In the genomic region with DNA sequence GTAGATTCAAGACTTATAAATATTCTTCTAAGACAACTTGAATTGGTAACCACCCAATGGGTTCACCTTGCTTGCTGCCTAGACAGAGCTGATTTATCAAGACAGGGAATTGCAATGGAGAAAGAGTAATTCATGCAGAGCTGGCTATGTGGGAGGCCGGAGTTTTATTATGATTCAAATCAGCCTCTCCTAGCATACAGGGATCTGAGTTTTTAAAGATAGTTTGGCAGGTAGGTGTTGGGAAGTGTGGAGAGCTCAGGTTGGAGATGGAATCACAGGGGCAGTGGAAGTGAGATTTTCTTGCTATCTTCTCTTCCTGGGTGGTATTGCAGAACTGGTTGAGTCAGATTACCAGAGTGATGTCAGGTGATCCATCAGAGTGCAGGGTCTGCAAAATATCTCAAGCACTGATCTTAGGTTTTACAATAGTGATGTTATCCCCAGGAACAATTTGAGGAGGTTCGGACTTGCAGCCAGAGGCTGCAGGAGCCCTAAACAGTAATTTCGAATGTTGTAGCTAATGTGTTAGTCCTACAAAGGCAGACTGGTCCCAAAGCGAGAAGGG, we compare ENCODE assay signal across 28 cellular contexts.
DNase-seq lines count a peak whose midpoint lies in the region; ATAC-seq and TF ChIP-seq lines count a peak whose summit lies in the region.
"Had no signal": no experiment of that assay in that cellular context is flagged by ENCODE, and none has a peak within 500 bp of the region (broad histone marks: within the 10 kb centered on the region; RNA-seq: fewer than 3 reads in every experiment).

No MANE protein-coding gene starts in this region.

- peaks cover 6% of the 10 kb centered on the region for H3K36me3 Mint-ChIP-seq in mesothelial cell of epicardium
- H3K36me3 Mint-ChIP-seq: CD8-positive, alpha-beta memory T cell had no signal

- H3K79me2 ChIP-seq in hepatocyte: no peaks in the 10 kb centered on the region

- H3K27me3 ChIP-seq in HUES64 (ENCODE audit: insufficient read depth, low read length): no peaks in the 10 kb centered on the region
- no peaks in the 10 kb centered on the region for H3K27me3 ChIP-seq in hepatocyte
- H3K27me3 ChIP-seq: MG63, SJCRH30 had no signal

- H3K4me1 Mint-ChIP-seq in mesothelial cell of epicardium: peaks cover 43% of the 10 kb centered on the region
- H3K4me1 Mint-ChIP-seq: B cell; CD8-positive, alpha-beta memory T cell had no signal

- H3K27ac ChIP-seq in HUES64 (ENCODE audit: low read depth, low read length): peak overlapping the region; percentile 23; the same call in 1 of the 2 replicates
- no peak overlapping the region for H3K27ac ChIP-seq in hepatocyte
- H3K27ac ChIP-seq: 22Rv1, C4-2B, PC-9, SJCRH30 had no signal

- H2AFZ ChIP-seq in hepatocyte: no peak overlapping the region
- H2AFZ ChIP-seq: PC-9 had no signal

- peak overlapping the region; percentile 51 for H3K27ac Mint-ChIP-seq in mesothelial cell of epicardium
- H3K27ac Mint-ChIP-seq: B cell; CD8-positive, alpha-beta memory T cell; HFFc6 had no signal

- no peak overlapping the region for H3K4me2 ChIP-seq in hepatocyte
- H3K4me2 ChIP-seq: PC-9 had no signal

- H3K4me1 ChIP-seq in HUES64 (ENCODE audit: insufficient read depth, low read length): peaks cover 44% of the 10 kb centered on the region
- H3K4me1 ChIP-seq in hepatocyte (ENCODE audit: insufficient read depth): no peaks in the 10 kb centered on the region
- H3K4me1 ChIP-seq: HAP-1, SJCRH30 had no signal

- H3K4me3 ChIP-seq in HUES64 (ENCODE audit: low read length): no peak overlapping the region
- no peak overlapping the region for H3K4me3 ChIP-seq in hepatocyte
- H3K4me3 ChIP-seq: HAP-1, MG63, PC-9, SJCRH30 had no signal

- H3K9me3 ChIP-seq in HUES64 (ENCODE audit: insufficient read depth, low read depth, low read length) (no peaks in the 10 kb centered on the region), hepatocyte (ENCODE audit: low read depth) (no peaks in the 10 kb centered on the region)
- H3K9me3 ChIP-seq: HAP-1, MG63, SJCRH30 had no signal

- 91% methylated on average over 4 of the region's 4 CpGs for WGBS in HUES64
- WGBS in hepatocyte (ENCODE audit: low lambda C conversion rate, missing lambda C conversion rate): 63% methylated on average over 4 of the region's 4 CpGs

- peaks cover 15% of the 10 kb centered on the region for H3K9me3 Mint-ChIP-seq in mesothelial cell of epicardium

- H3K27me3 Mint-ChIP-seq in mesothelial cell of epicardium (ENCODE audit: low read depth): no peaks in the 10 kb centered on the region
- H3K27me3 Mint-ChIP-seq: B cell; CD8-positive, alpha-beta memory T cell had no signal

- no peaks in the 10 kb centered on the region for H3K9me2 ChIP-seq in hepatocyte (replicated peaks; ENCODE audit: insufficient read depth)

- H3K36me3 ChIP-seq in HUES64 (ENCODE audit: insufficient read depth, low read length): no peaks in the 10 kb centered on the region
- no peaks in the 10 kb centered on the region for H3K36me3 ChIP-seq in hepatocyte (replicated peaks; ENCODE audit: insufficient read depth, low read depth)
- H3K36me3 ChIP-seq: HAP-1, MG63, SJCRH30 had no signal

- ATAC-seq in GM18519 (IDR thresholded peaks at IDR 0.05; ENCODE audit: low FRiP score, unreplicated experiment): no peak
- ATAC-seq: Right ventricle myocardium inferior, SK-N-SH treated with all-trans-retinoic acid at 6 μM for 48 hours had no signal

- peak overlapping the region; percentile 19 for H3K4me3 Mint-ChIP-seq in mesothelial cell of epicardium
- H3K4me3 Mint-ChIP-seq: B cell; CD8-positive, alpha-beta memory T cell; HFFc6 had no signal

- DNase-seq in ELF-1 (ENCODE audit: low read depth, low spot score) (peak; percentile 52), iPS DF 19.7 (ENCODE audit: low read depth, low spot score) (peak; percentile 5), mesothelial cell of epicardium (ENCODE audit: low spot score in 2 of 2, unreplicated experiment in 2 of 2) (no peak), hepatocyte (ENCODE audit: low spot score) (no peak), NCI-H1930 (lab: John Stamatoyannopoulos, UW) (no peak)
- DNase-seq in activated CD4-positive, CD25-positive, alpha-beta regulatory T cell treated with anti-CD3 and anti-CD28 coated beads, Interleukin-2, amount 50 U/mL, for 72 hours: no peak
- DNase-seq: CD8-positive, alpha-beta memory T cell; DMS 273 treated with DMSO at 0.1 percent for 48 hours; DMS79 treated with DMSO at 0.1 percent for 48 hours; HFFc6; IMR-90; KG1; MG63; NCI-H1105 treated with DMSO at 0.1 percent for 48 hours; NCI-H146; NCI-H2029 treated with DMSO at 0.1 percent for 48 hours; NCI-H446 treated with DMSO at 0.1 percent for 48 hours; NCI-H526 treated with DMSO at 0.1 percent for 48 hours; PC-9; SJCRH30 had no signal

- no peak overlapping the region for H3K9ac ChIP-seq in HUES64 (ENCODE audit: low read depth, low read length)

- TF ChIP-seq CTCF in mesothelial cell of epicardium (IDR thresholded peaks at IDR 0.05; ENCODE audit: unreplicated experiment): no peak
- TF ChIP-seq CTCF in hepatocyte (IDR thresholded peaks at IDR 0.05; ENCODE audit: poor library complexity): no peak

- H4K20me1 ChIP-seq in hepatocyte (ENCODE audit: insufficient read depth, poor library complexity, severe bottlenecking): no peaks in the 10 kb centered on the region

Comparison
In these comparisons a context has a peak if more than half of its experiments do, and no peak if none do; other contexts are left out.
1. DNase-seq: peak in ELF-1 (single experiment) and iPS DF 19.7 (single experiment); none in mesothelial cell of epicardium (0 of 2), activated CD4-positive, CD25-positive, alpha-beta regulatory T cell treated with anti-CD3 and anti-CD28 coated beads, Interleukin-2, amount 50 U/mL, for 72 hours (single experiment), hepatocyte (single experiment) and NCI-H1930 (0 of 2).